Comparison of ENCODE assay signal across 9 cellular contexts in genomic region chr6:137033828-137034227, GRCh38. TPM values are rescaled to one million over a fixed set of nuclear protein-coding genes. Genes with fewer than 3 reads are reported as not detected.
DNase-seq lines count a peak whose midpoint lies in the region; ATAC-seq and TF ChIP-seq lines count a peak whose summit lies in the region.
"Had no signal": no experiment of that assay in that cellular context is flagged by ENCODE, and none has a peak within 500 bp of the region (broad histone marks: within the 10 kb centered on the region; RNA-seq: fewer than 3 reads in every experiment).

No MANE protein-coding gene starts in this region.

- H3K27ac ChIP-seq in DND-41 (ENCODE audit: low read length) (no peak overlapping the region), KMS-11 (no peak overlapping the region), OCI-LY7 (ENCODE audit: low read depth, low read length, poor library complexity, severe bottlenecking) (no peak overlapping the region), stomach (no peak overlapping the region)
- H3K27ac ChIP-seq: cardiac muscle cell had no signal

- H4K20me1 ChIP-seq in DND-41 (ENCODE audit: insufficient read depth, low read length) (peaks cover 10% of the 10 kb centered on the region; the same call in 1 of the 2 replicates), KMS-11 (ENCODE audit: insufficient read depth) (no peaks in the 10 kb centered on the region), OCI-LY7 (ENCODE audit: insufficient read depth, low read length) (no peaks in the 10 kb centered on the region)

- H3K9me2 ChIP-seq in OCI-LY7 (ENCODE audit: insufficient read depth, low read length): no peaks in the 10 kb centered on the region

- POLR2A ChIA-PET in OCI-LY7 (lab: Charles Lee): interaction anchor here (0.6 kb wide), 1 partner anchor 16 kb away, joined by 3 read pairs; no protein-coding TSS in a partner anchor

- DNase-seq in DND-41: peak; percentile 71
- DNase-seq in activated T-cell treated with anti-CD3 and anti-CD28 coated beads for 24 hours (ENCODE audit: low read depth): peak; percentile 31
- DNase-seq in stimulated activated CD8-positive, alpha-beta memory T cell treated with anti-CD3 and anti-CD28 coated beads, Interleukin-12 subunit alpha, Interleukin-12 subunit beta, amount 100 ng/mL, for 24 hours (ENCODE audit: extremely low read depth): peak; percentile 20
- no peak for DNase-seq in OCI-LY7 (ENCODE audit: low spot score)
- DNase-seq in NCI-H2107 (lab: John Stamatoyannopoulos, UW): no peak
- no peak for DNase-seq in stomach

- intact Hi-C loops in OCI-LY7 (cut with micrococcal nuclease; ENCODE audit: unreplicated experiment) (no loop called here), stomach (cut with DNase I; ENCODE audit: low total_unique reads) (no loop called here)

- TF ChIP-seq EP300 in stomach (IDR thresholded peaks at IDR 0.05): no peak

- TF ChIP-seq CTCF in DND-41 (IDR thresholded peaks at IDR 0.05; ENCODE audit: borderline replicate concordance, extremely low read depth, low read length, poor library complexity, severe bottlenecking) (no peak), KMS-11 (conservative IDR thresholded peaks at IDR 0.05; ENCODE audit: low read depth, low read length) (no peak), OCI-LY7 (conservative IDR thresholded peaks at IDR 0.05; ENCODE audit: low read length) (no peak), stomach (IDR thresholded peaks at IDR 0.05) (no peak)

- no peak overlapping the region for H3K4me2 ChIP-seq in DND-41 (ENCODE audit: insufficient read depth, low read length)
- 0 out of 2 replicates have a peak overlapping the region, but pooled peaks have one; percentile 23 for H3K4me2 ChIP-seq in KMS-11
- H3K4me2 ChIP-seq in OCI-LY7 (ENCODE audit: low read length): no peak overlapping the region

- H3K27me3 ChIP-seq in DND-41 (ENCODE audit: insufficient read depth, low read length, poor library complexity): peaks cover 62% of the 10 kb centered on the region
- peaks cover 30% of the 10 kb centered on the region for H3K27me3 ChIP-seq in KMS-11 (ENCODE audit: insufficient read depth, low read depth)
- H3K27me3 ChIP-seq in stomach: no peaks in the 10 kb centered on the region
- H3K27me3 ChIP-seq: cardiac muscle cell had no signal

- no peaks in the 10 kb centered on the region for H3K9me3 ChIP-seq in DND-41 (ENCODE audit: insufficient read depth, low read length, severe bottlenecking)
- H3K9me3 ChIP-seq in OCI-LY7 (ENCODE audit: low read length): no peaks in the 10 kb centered on the region
- H3K9me3 ChIP-seq in stomach: no peaks in the 10 kb centered on the region

- no peaks in the 10 kb centered on the region for H3K79me2 ChIP-seq in DND-41 (ENCODE audit: insufficient read depth, low read length)
- no peaks in the 10 kb centered on the region for H3K79me2 ChIP-seq in KMS-11 (ENCODE audit: insufficient read depth, low read depth)
- no peaks in the 10 kb centered on the region for H3K79me2 ChIP-seq in OCI-LY7 (ENCODE audit: insufficient read depth, low read depth, low read length)

- no TSS peak for BruUV-seq in OCI-LY7 (replicated peaks; lab: Mats Ljungman, UMichigan)

- no peak overlapping the region for H2AFZ ChIP-seq in DND-41 (ENCODE audit: low read depth, low read length)
- H2AFZ ChIP-seq in KMS-11 (ENCODE audit: low read depth): no peak overlapping the region
- no peak overlapping the region for H2AFZ ChIP-seq in OCI-LY7 (ENCODE audit: low read length)

- ATAC-seq in DND-41 (ENCODE audit: insufficient read depth, low read depth) (peak; percentile 99), GM21515 (IDR thresholded peaks at IDR 0.05; ENCODE audit: unreplicated experiment) (peak; percentile 97)

- TF ChIP-seq POLR2A in stomach (IDR thresholded peaks at IDR 0.05): no peak

- no peaks in the 10 kb centered on the region for H3K4me1 ChIP-seq in DND-41 (ENCODE audit: insufficient read depth, low read length)
- H3K4me1 ChIP-seq in KMS-11 (ENCODE audit: low read depth, poor library complexity, severe bottlenecking): peaks cover 15% of the 10 kb centered on the region
- H3K4me1 ChIP-seq in OCI-LY7 (ENCODE audit: insufficient read depth, low read length, poor library complexity, severe bottlenecking): no peaks in the 10 kb centered on the region
- peaks cover 0 to 18% (median 3%) of the 10 kb centered on the region in 4 donors for H3K4me1 ChIP-seq in stomach

- CTCF ChIA-PET in OCI-LY7 (lab: Charles Lee; ENCODE audit: unreplicated experiment): no interaction called here

- no peak overlapping the region for H3K9ac ChIP-seq in DND-41 (ENCODE audit: low read depth, low read length)
- H3K9ac ChIP-seq in KMS-11: no peak overlapping the region

- 72 to 86% (median 77%) methylated on average over 2 of the region's 2 CpGs for WGBS in stomach, 5 donors

- H3K4me3 ChIP-seq in DND-41 (ENCODE audit: low read depth in 1 of 2, low read length in 2 of 2) (no peak overlapping the region), KMS-11 (IDR thresholded peaks at IDR 0.05; ENCODE audit: insufficient read depth, low read depth, low read length) (no peak overlapping the region), OCI-LY7 (ENCODE audit: low read depth, low read length, poor library complexity, severe bottlenecking) (no peak overlapping the region), stomach (no peak overlapping the region)
- H3K4me3 ChIP-seq: cardiac muscle cell had no signal

- H3K36me3 ChIP-seq in DND-41 (ENCODE audit: insufficient read depth, low read length) (no peaks in the 10 kb centered on the region), KMS-11 (ENCODE audit: insufficient read depth) (no peaks in the 10 kb centered on the region), OCI-LY7 (ENCODE audit: insufficient read depth, low read length) (no peaks in the 10 kb centered on the region), stomach (no peaks in the 10 kb centered on the region)
- H3K36me3 ChIP-seq: cardiac muscle cell had no signal

RNA-seq across cellular contexts. Expression of gene IL20RA, which starts 10.9 kb away (rescaled TPM):
- total RNA-seq in OCI-LY7 (2014; rRNA removed; shearing (Covaris generic)): not detected in 2 replicates
- total RNA-seq in OCI-LY7 (2022) (not detected in 2 replicates), stomach (10 to 100 TPM in 2 of 5 donors, 1 to 10 TPM in 2, under 1 TPM in 1; 0.45 to 38.5 (median 5.2) TPM)
- 10 to 100 TPM in 1 of 3 donors, 1 to 10 TPM in 2; 6.8 to 13.6 (median 7.1) TPM for polyA plus RNA-seq in stomach

Comparison
In these comparisons a context has a peak if more than half of its experiments do, and no peak if none do; other contexts are left out.
1. DNase-seq: peak in DND-41 (single experiment), activated T-cell treated with anti-CD3 and anti-CD28 coated beads for 24 hours (single experiment) and stimulated activated CD8-positive, alpha-beta memory T cell treated with anti-CD3 and anti-CD28 coated beads, Interleukin-12 subunit alpha, Interleukin-12 subunit beta, amount 100 ng/mL, for 24 hours (single experiment); none in OCI-LY7 (single experiment), NCI-H2107 (single experiment) and stomach (single experiment).